Comparison of ENCODE assay signal across 8 cellular contexts in genomic region chr12:122423258-122424165, GRCh38. TPM values are rescaled to one million over a fixed set of nuclear protein-coding genes. Genes with fewer than 3 reads are reported as not detected.
DNase-seq lines count a peak whose midpoint lies in the region; ATAC-seq, FAIRE-seq and TF ChIP-seq lines count a peak whose summit lies in the region.

No MANE protein-coding gene starts in this region.

- POLR2A ChIA-PET in CD8-positive, alpha-beta T cell (lab: Charles Lee), result interaction anchor here (0.9 to 1.3 kb wide), 3 partner anchors 24 to 48 kb away, joined by 3 to 4 read pairs (median 3); no protein-coding TSS in a partner anchor
- POLR2A ChIA-PET in T-cell (lab: Charles Lee), result no interaction called here

- CTCF ChIA-PET in CD8-positive, alpha-beta T cell (lab: Charles Lee), result interaction anchor here (1.4 to 6.3 kb wide), 2 partner anchors 24 to 48 kb away, joined by 7 to 41 read pairs; no protein-coding TSS in a partner anchor
- CTCF ChIA-PET in T-cell (lab: Charles Lee), result interaction anchor here in 1 of 2 donors (0.7 to 1.0 kb wide), 2 partner anchors 8 to 48 kb away, joined by 3 to 4 read pairs; no protein-coding TSS in a partner anchor

- TF ChIP-seq POLR2A in H54 (IDR thresholded peaks at IDR 0.05; ENCODE audit: low read depth, low read length), result no peak

- H3K4me1 Mint-ChIP-seq in CD8-positive, alpha-beta T cell (ENCODE audit: low read depth), result peaks cover 24% of the 10 kb centered on the region
- H3K4me1 Mint-ChIP-seq in T-cell, result peaks cover 26 to 37% (median 30%) of the 10 kb centered on the region in 3 donors
- peaks cover 14 to 40% (median 19%) of the 10 kb centered on the region in 3 donors for H3K4me1 Mint-ChIP-seq in naive B cell

- H3K4me1 ChIP-seq in CD8-positive, alpha-beta T cell (ENCODE audit: insufficient read depth, low read length), result peaks cover 19% of the 10 kb centered on the region

- H3K9me3 Mint-ChIP-seq in CD8-positive, alpha-beta T cell, result no peaks in the 10 kb centered on the region
- no peaks in the 10 kb centered on the region for H3K9me3 Mint-ChIP-seq in T-cell
- H3K9me3 Mint-ChIP-seq in naive B cell, result no peaks in the 10 kb centered on the region

- TF ChIP-seq CTCF in CD8-positive, alpha-beta T cell (IDR thresholded peaks at IDR 0.05), result no peak
- no peak for TF ChIP-seq CTCF in epithelial cell of proximal tubule (conservative IDR thresholded peaks at IDR 0.05; ENCODE audit: low read depth, low read length)

- H3K36me3 ChIP-seq in CD8-positive, alpha-beta T cell (ENCODE audit: insufficient read depth, low read length), result no peaks in the 10 kb centered on the region

- no peaks in the 10 kb centered on the region for H3K27me3 ChIP-seq in CD8-positive, alpha-beta T cell (ENCODE audit: insufficient read depth, low read length)

- H3K27me3 Mint-ChIP-seq in CD8-positive, alpha-beta T cell (ENCODE audit: low read depth), result no peaks in the 10 kb centered on the region
- H3K27me3 Mint-ChIP-seq in T-cell, result no peaks in the 10 kb centered on the region
- H3K27me3 Mint-ChIP-seq in naive B cell, result no peaks in the 10 kb centered on the region

- ATAC-seq in CD8-positive, alpha-beta T cell, result no peak
- ATAC-seq in T-cell (replicated peaks in 1 of 4), result no peak
- ATAC-seq in naive B cell (ENCODE audit: low read depth in 2 of 2), result no peak
- ATAC-seq in HG03439 (IDR thresholded peaks at IDR 0.05; ENCODE audit: unreplicated experiment), result no peak
- ATAC-seq in GM19467 (IDR thresholded peaks at IDR 0.05; ENCODE audit: unreplicated experiment), result no peak

- DNase-seq in CD8-positive, alpha-beta T cell, result no peak
- DNase-seq in HK-2 (ENCODE audit: unreplicated experiment) (peak; percentile 42), T-cell (peak in 1 of 34 experiments; percentile 7), epithelial cell of proximal tubule (ENCODE audit: low read depth) (no peak), naive B cell (peak; percentile 14), H54 (ENCODE audit: insufficient read length, low spot score) (no peak)

- H3K4me3 ChIP-seq in CD8-positive, alpha-beta T cell (ENCODE audit: low read depth, low read length), result peak overlapping the region; percentile 33
- peak overlapping the region; percentile 74 for H3K4me3 ChIP-seq in epithelial cell of proximal tubule (ENCODE audit: low read depth, low read length)

- intact Hi-C loops in CD8-positive, alpha-beta T cell (cut with DNase I, micrococcal nuclease), result loop anchor here (1.0 to 2.0 kb wide), 2 partner anchors 29 to 48 kb away; no protein-coding TSS in a partner anchor

- peaks cover 8% of the 10 kb centered on the region for H3K36me3 Mint-ChIP-seq in CD8-positive, alpha-beta T cell
- H3K36me3 Mint-ChIP-seq in T-cell, result no peaks in the 10 kb centered on the region
- H3K36me3 Mint-ChIP-seq in naive B cell, result no peaks in the 10 kb centered on the region

- H3K27ac ChIP-seq in CD8-positive, alpha-beta T cell (ENCODE audit: low read depth, low read length), result no peak overlapping the region

- FAIRE-seq in H54 (lab: Jason Lieb, UNC), result no peak

- H3K9me3 ChIP-seq in CD8-positive, alpha-beta T cell (ENCODE audit: low read length), result no peaks in the 10 kb centered on the region

- H3K27ac Mint-ChIP-seq in CD8-positive, alpha-beta T cell, result peak overlapping the region; percentile 84
- H3K27ac Mint-ChIP-seq in T-cell (peak overlapping the region; percentile 85 to 87), naive B cell (peak overlapping the region in 5 of 6 donors; percentile 28 to 82 (median 64))

- H3K4me3 Mint-ChIP-seq in CD8-positive, alpha-beta T cell, result peak overlapping the region; percentile 88
- H3K4me3 Mint-ChIP-seq in T-cell (peak overlapping the region; percentile 82 to 89 (median 89)), naive B cell (peak overlapping the region; percentile 85 to 96 (median 92))

RNA-seq across cellular contexts. Expression of gene CLIP1, which starts 1.0 kb away (rescaled TPM):
- 10 to 100 TPM; 48.6 to 49.6 TPM for total RNA-seq in CD8-positive, alpha-beta T cell
- 10 to 100 TPM; 47.2 to 69.5 (median 59.4) TPM for total RNA-seq in T-cell
- total RNA-seq in epithelial cell of proximal tubule, result 38.3 and 49.6 TPM in 2 replicates
- polyA plus RNA-seq in naive B cell (ENCODE audit: low read depth in 6 of 6), result 10 to 100 TPM in 1 of 6 donors, 1 to 10 TPM in 5; 1.4 to 21.0 (median 9.1) TPM

Comparison
In these comparisons a context has a peak if more than half of its experiments do, and no peak if none do; other contexts are left out.
1. DNase-seq: peak in HK-2 (single experiment) and naive B cell (single experiment); none in CD8-positive, alpha-beta T cell (0 of 7), epithelial cell of proximal tubule (single experiment) and H54 (single experiment).
2. Peak in every context shown above with its lines, with median percentiles within 50 percentile points of each other: H3K27ac Mint-ChIP-seq and H3K4me3 Mint-ChIP-seq.